Comparison of ENCODE assay signal across 8 cellular contexts in genomic region chr11:78188012-78188808, GRCh38. TPM values are rescaled to one million over a fixed set of nuclear protein-coding genes. Genes with fewer than 3 reads are reported as not detected.
DNase-seq lines count a peak whose midpoint lies in the region; ATAC-seq, FAIRE-seq and TF ChIP-seq lines count a peak whose summit lies in the region.

Gene KCTD21 (minus strand): TSS chr11:78188626. CDS start chr11:78174554, 14,072 bp downstream.

- peak within 1 kb of the TSS; percentile 72 for H3K27ac ChIP-seq in RWPE1

- H3K4me1 Mint-ChIP-seq in activated T-helper 2 cell treated with anti-CD3 and anti-CD28 coated beads, Interferon-gamma antibody, Interleukin-2, Interleukin-4, amounts not matched to agents 10 μg/mL and 5 μg/mL and 100 μg/mL, durations not matched to agents 14 hours and 24 hours and 36 hours (ENCODE audit: low read depth): peaks cover 47% of the 10 kb centered on the region
- peaks cover 28 to 60% (median 53%) of the 10 kb centered on the region in 4 donors for H3K4me1 Mint-ChIP-seq in naive thymus-derived CD8-positive, alpha-beta T cell
- peaks cover 38 to 60% of the 10 kb centered on the region in 2 donors for H3K4me1 Mint-ChIP-seq in stimulated activated naive B cell treated with anti-CD40 and anti-IgM and Interleukin-4, amounts not matched to agents 10 μg/mL and 1 μg/mL and 100 μg/mL, for 72 hours

- peak within 1 kb of the TSS; percentile 91 for H3K4me3 ChIP-seq in fibroblast of mammary gland (ENCODE audit: control insufficient read depth, low read depth, low read length)

- ATAC-seq in naive thymus-derived CD8-positive, alpha-beta T cell: peak; percentile 90 to 93
- ATAC-seq in stimulated activated naive B cell treated with anti-CD40 and anti-IgM and Interleukin-4, amounts not matched to agents 10 μg/mL and 1 μg/mL and 100 μg/mL, for 72 hours (replicated peaks): peak; percentile 92 to 93

- no peak for TF ChIP-seq CTCF in RWPE1 (conservative IDR thresholded peaks at IDR 0.05; ENCODE audit: low read depth)
- no peak for TF ChIP-seq CTCF in fibroblast of mammary gland (conservative IDR thresholded peaks at IDR 0.05; ENCODE audit: control insufficient read depth, insufficient read depth, low read depth, low read length)

- TF ChIP-seq POLR2A in H54 (IDR thresholded peaks at IDR 0.05; ENCODE audit: low read depth, low read length): peak; percentile 90

- no peaks in the 10 kb centered on the region for H3K9me3 Mint-ChIP-seq in activated T-helper 2 cell treated with anti-CD3 and anti-CD28 coated beads, Interferon-gamma antibody, Interleukin-2, Interleukin-4, amounts not matched to agents 10 μg/mL and 5 μg/mL and 100 μg/mL, durations not matched to agents 14 hours and 24 hours and 36 hours
- no peaks in the 10 kb centered on the region for H3K9me3 Mint-ChIP-seq in naive thymus-derived CD8-positive, alpha-beta T cell
- H3K9me3 Mint-ChIP-seq in stimulated activated naive B cell treated with anti-CD40 and anti-IgM and Interleukin-4, amounts not matched to agents 10 μg/mL and 1 μg/mL and 100 μg/mL, for 72 hours: peaks cover 2 to 3% of the 10 kb centered on the region in 2 donors

- H3K27ac Mint-ChIP-seq in activated T-helper 2 cell treated with anti-CD3 and anti-CD28 coated beads, Interferon-gamma antibody, Interleukin-2, Interleukin-4, amounts not matched to agents 10 μg/mL and 5 μg/mL and 100 μg/mL, durations not matched to agents 14 hours and 24 hours and 36 hours: peak within 1 kb of the TSS; percentile 99
- peak within 1 kb of the TSS; percentile 87 to 99 (median 96) for H3K27ac Mint-ChIP-seq in naive thymus-derived CD8-positive, alpha-beta T cell
- H3K27ac Mint-ChIP-seq in stimulated activated naive B cell treated with anti-CD40 and anti-IgM and Interleukin-4, amounts not matched to agents 10 μg/mL and 1 μg/mL and 100 μg/mL, for 72 hours: peak within 1 kb of the TSS; percentile 97

- DNase-seq in ELF-1 (ENCODE audit: low read depth, low spot score) (peak; percentile 98), H54 (ENCODE audit: insufficient read length, low spot score) (peak; percentile 99), LoVo (ENCODE audit: low spot score) (peak; percentile 96), RWPE1 (ENCODE audit: low spot score) (peak; percentile 97), fibroblast of mammary gland (ENCODE audit: low read depth) (peak; percentile 95)
- peak; percentile 93 for DNase-seq in activated T-helper 2 cell treated with anti-CD3 and anti-CD28 coated beads, Interferon-gamma antibody, Interleukin-2, Interleukin-4, amounts not matched to agents 10 μg/mL and 5 μg/mL and 100 μg/mL, durations not matched to agents 14 hours and 24 hours and 36 hours (ENCODE audit: low spot score)
- peak; percentile 79 to 94 (median 86) for DNase-seq in naive thymus-derived CD8-positive, alpha-beta T cell
- peak; percentile 93 for DNase-seq in stimulated activated naive B cell treated with anti-CD40 and anti-IgM and Interleukin-4, amounts not matched to agents 10 μg/mL and 1 μg/mL and 100 μg/mL, for 72 hours

- FAIRE-seq in H54 (lab: Jason Lieb, UNC): peak; percentile 11

- peaks cover 26% of the 10 kb centered on the region for H3K36me3 Mint-ChIP-seq in activated T-helper 2 cell treated with anti-CD3 and anti-CD28 coated beads, Interferon-gamma antibody, Interleukin-2, Interleukin-4, amounts not matched to agents 10 μg/mL and 5 μg/mL and 100 μg/mL, durations not matched to agents 14 hours and 24 hours and 36 hours (ENCODE audit: low read depth)
- H3K36me3 Mint-ChIP-seq in naive thymus-derived CD8-positive, alpha-beta T cell: no peaks in the 10 kb centered on the region
- peaks cover 7 to 25% of the 10 kb centered on the region in 2 donors for H3K36me3 Mint-ChIP-seq in stimulated activated naive B cell treated with anti-CD40 and anti-IgM and Interleukin-4, amounts not matched to agents 10 μg/mL and 1 μg/mL and 100 μg/mL, for 72 hours

- CTCF ChIA-PET in RWPE1 (lab: Yijun Ruan, JAX): interaction anchor here (0.5 to 0.7 kb wide), 3 partner anchors 31 to 178 kb away, joined by 3 to 4 read pairs (median 3); no protein-coding TSS in a partner anchor

- intact Hi-C loops in activated T-helper 2 cell treated with anti-CD3 and anti-CD28 coated beads, Interferon-gamma antibody, Interleukin-2, Interleukin-4, amounts not matched to agents 10 μg/mL and 5 μg/mL and 100 μg/mL, durations not matched to agents 14 hours and 24 hours and 36 hours (cut with micrococcal nuclease): loop anchor here (1.0 to 5.0 kb wide), 7 partner anchors 14 to 366 kb away; partner anchors contain the start of genes AAMDC, ALG8, GAB2 and INTS4

- peak within 1 kb of the TSS; percentile 97 for H3K4me3 Mint-ChIP-seq in activated T-helper 2 cell treated with anti-CD3 and anti-CD28 coated beads, Interferon-gamma antibody, Interleukin-2, Interleukin-4, amounts not matched to agents 10 μg/mL and 5 μg/mL and 100 μg/mL, durations not matched to agents 14 hours and 24 hours and 36 hours (ENCODE audit: low read depth)
- H3K4me3 Mint-ChIP-seq in naive thymus-derived CD8-positive, alpha-beta T cell: peak within 1 kb of the TSS; percentile 95 to 99 (median 98)
- peak within 1 kb of the TSS; percentile 99 to 100 for H3K4me3 Mint-ChIP-seq in stimulated activated naive B cell treated with anti-CD40 and anti-IgM and Interleukin-4, amounts not matched to agents 10 μg/mL and 1 μg/mL and 100 μg/mL, for 72 hours

- POLR2A ChIA-PET in RWPE1 (lab: Yijun Ruan, JAX; ENCODE audit: low non-redundant PET): interaction anchor here (0.6 kb wide), 1 partner anchor 230 kb away, joined by 3 read pairs; no protein-coding TSS in a partner anchor
- POLR2A ChIA-PET in naive thymus-derived CD8-positive, alpha-beta T cell (lab: Charles Lee): interaction anchor here (0.6 to 6.6 kb wide), 5 partner anchors 13 to 58 kb away, joined by 3 to 63 read pairs (median 5); partner anchors contain the start of gene ALG8

- no peaks in the 10 kb centered on the region for H3K27me3 Mint-ChIP-seq in activated T-helper 2 cell treated with anti-CD3 and anti-CD28 coated beads, Interferon-gamma antibody, Interleukin-2, Interleukin-4, amounts not matched to agents 10 μg/mL and 5 μg/mL and 100 μg/mL, durations not matched to agents 14 hours and 24 hours and 36 hours (ENCODE audit: low read depth)
- H3K27me3 Mint-ChIP-seq in naive thymus-derived CD8-positive, alpha-beta T cell: no peaks in the 10 kb centered on the region
- H3K27me3 Mint-ChIP-seq in stimulated activated naive B cell treated with anti-CD40 and anti-IgM and Interleukin-4, amounts not matched to agents 10 μg/mL and 1 μg/mL and 100 μg/mL, for 72 hours: no peaks in the 10 kb centered on the region

RNA-seq across cellular contexts. Expression of gene KCTD21, which starts in this region (rescaled TPM):
- total RNA-seq in activated T-helper 2 cell treated with anti-CD3 and anti-CD28 coated beads, Interferon-gamma antibody, Interleukin-2, Interleukin-4, amounts not matched to agents 10 μg/mL and 5 μg/mL and 100 μg/mL, durations not matched to agents 14 hours and 24 hours and 36 hours: 10.0 and 10.4 TPM in 2 replicates
- total RNA-seq in naive thymus-derived CD8-positive, alpha-beta T cell: 1 to 10 TPM; 5.1 to 6.1 TPM
- polyA plus RNA-seq in naive thymus-derived CD8-positive, alpha-beta T cell: 1 to 10 TPM in 1 of 3 donors, under 1 TPM in 2; 0.08 to 2.5 (median 0.94) TPM

Comparison
In these comparisons a context has a peak if more than half of its experiments do, and no peak if none do; other contexts are left out.
1. Peak in every context shown above with its lines: DNase-seq, ATAC-seq, H3K4me3 ChIP-seq and H3K27ac ChIP-seq.